Comparison of ENCODE assay signal across 35 cellular contexts in genomic region chr5:58847041-58847440, GRCh38.
"Had no signal": no experiment of that assay in that cellular context is flagged by ENCODE, and none has a peak within 500 bp of the region (broad histone marks: within the 10 kb centered on the region; RNA-seq: fewer than 3 reads in every experiment).

No MANE protein-coding gene starts in this region.

- H3K4me3 Mint-ChIP-seq: activated CD4-positive, alpha-beta memory T cell treated with anti-CD3 and anti-CD28 coated beads, Interleukin-2, amount 10 ng/mL, durations not matched to agents 7 days and 5 days; activated CD4-positive, alpha-beta T cell treated with anti-CD3 and anti-CD28 coated beads for 36 hours; activated CD4-positive, alpha-beta T cell treated with anti-CD3 and anti-CD28 coated beads, Interleukin-2, amount 10 ng/mL, durations not matched to agents 7 days and 5 days; activated CD8-positive, alpha-beta memory T cell treated with anti-CD3 and anti-CD28 coated beads, Interleukin-2, amount 10 ng/mL, durations not matched to agents 7 days and 5 days; activated CD8-positive, alpha-beta T cell treated with anti-CD3 and anti-CD28 coated beads, Interleukin-2, amount 10 ng/mL, durations not matched to agents 7 days and 5 days; activated naive CD4-positive, alpha-beta T cell treated with anti-CD3 and anti-CD28 coated beads, Interleukin-2, amount 10 ng/mL, durations not matched to agents 7 days and 5 days; activated naive CD4-positive, alpha-beta T cell treated with anti-CD3 and anti-CD28 coated beads, Interleukin-2, amount 50 U/mL, for 24 hours; activated naive CD8-positive, alpha-beta T cell; activated naive CD8-positive, alpha-beta T cell treated with anti-CD3 and anti-CD28 coated beads, Interleukin-2, amount 10 ng/mL, durations not matched to agents 7 days and 5 days; activated naive CD8-positive, alpha-beta T cell treated with anti-CD3 and anti-CD28 coated beads, Interleukin-2, amount 50 U/mL, for 24 hours; activated T-cell treated with anti-CD3 and anti-CD28 coated beads, Interleukin-2, amount 50 U/mL, for 24 hours; brain; central memory CD8-positive, alpha-beta T cell; T-helper 1 cell treated with Interleukin-12 subunit alpha and Interleukin-12 subunit beta and Interleukin-4 antibody, amounts not matched to agents 30 μg/mL and 1 μg/mL, for 36 hours; T-helper 2 cell treated with Interferon-gamma antibody and Interleukin-4, amounts not matched to agents 5 μg/mL and 100 μg/mL, for 36 hours; WTC11 had no signal

- DNase-seq: activated CD4-positive, alpha-beta memory T cell treated with anti-CD3 and anti-CD28 coated beads, Interleukin-2, amount 10 ng/mL, durations not matched to agents 7 days and 5 days; activated CD4-positive, alpha-beta T cell treated with anti-CD3 and anti-CD28 coated beads for 1 hour; activated CD4-positive, alpha-beta T cell treated with anti-CD3 and anti-CD28 coated beads for 36 hours; activated CD4-positive, alpha-beta T cell treated with anti-CD3 and anti-CD28 coated beads for 48 hours; activated CD4-positive, alpha-beta T cell treated with anti-CD3 and anti-CD28 coated beads, Interleukin-2, amount 10 ng/mL, durations not matched to agents 7 days and 5 days; activated CD4-positive, alpha-beta T cell treated with anti-CD3 and anti-CD28 coated beads, Interleukin-2, amount 50 U/mL, for 48 hours; activated CD4-positive, CD25-positive, alpha-beta regulatory T cell; activated CD8-positive, alpha-beta memory T cell treated with anti-CD3 and anti-CD28 coated beads for 24 hours; activated CD8-positive, alpha-beta memory T cell treated with anti-CD3 and anti-CD28 coated beads, Interleukin-2, amount 10 ng/mL, durations not matched to agents 7 days and 5 days; activated CD8-positive, alpha-beta memory T cell treated with anti-CD3 and anti-CD28 coated beads, Interleukin-2, amount 50 U/mL, for 48 hours; activated CD8-positive, alpha-beta T cell treated with anti-CD3 and anti-CD28 coated beads, Interleukin-2, amount 10 ng/mL, durations not matched to agents 7 days and 5 days; activated effector memory CD4-positive, alpha-beta T cell treated with Interleukin-2 at 50 U/mL for 16 hours; activated gamma-delta T cell; activated naive CD4-positive, alpha-beta T cell treated with anti-CD3 and anti-CD28 coated beads, Interleukin-2, amount 10 ng/mL, durations not matched to agents 7 days and 5 days; activated naive CD4-positive, alpha-beta T cell treated with Interleukin-2 at 50 U/mL for 16 hours; activated naive CD8-positive, alpha-beta T cell treated with anti-CD3 and anti-CD28 coated beads, Interleukin-2, amount 10 ng/mL, durations not matched to agents 7 days and 5 days; activated naive CD8-positive, alpha-beta T cell treated with anti-CD3 and anti-CD28 coated beads, Interleukin-2, amount 50 U/mL, for 24 hours; activated T-cell treated with anti-CD3 and anti-CD28 coated beads, Interleukin-2, amount 50 U/mL, for 24 hours; activated T-cell treated with anti-CD3 and anti-CD28 coated beads, Interleukin-2, amount 50 U/mL, for 48 hours; amygdala; anterior cingulate cortex; caudate nucleus; cerebellar nuclear complex; T-helper 2 cell; T-helper 9 cell; WERI-Rb-1 had no signal

- H3K27me3 Mint-ChIP-seq: activated naive CD8-positive, alpha-beta T cell treated with anti-CD3 and anti-CD28 coated beads, Interleukin-2, amount 50 U/mL, for 24 hours; brain had no signal

- H3K27ac Mint-ChIP-seq: activated CD4-positive, alpha-beta memory T cell treated with anti-CD3 and anti-CD28 coated beads, Interleukin-2, amount 10 ng/mL, durations not matched to agents 7 days and 5 days; activated CD4-positive, alpha-beta T cell treated with anti-CD3 and anti-CD28 coated beads for 36 hours; activated CD4-positive, alpha-beta T cell treated with anti-CD3 and anti-CD28 coated beads, Interleukin-2, amount 10 ng/mL, durations not matched to agents 7 days and 5 days; activated CD8-positive, alpha-beta memory T cell treated with anti-CD3 and anti-CD28 coated beads, Interleukin-2, amount 10 ng/mL, durations not matched to agents 7 days and 5 days; activated CD8-positive, alpha-beta T cell treated with anti-CD3 and anti-CD28 coated beads, Interleukin-2, amount 10 ng/mL, durations not matched to agents 7 days and 5 days; activated naive CD4-positive, alpha-beta T cell treated with anti-CD3 and anti-CD28 coated beads, Interleukin-2, amount 10 ng/mL, durations not matched to agents 7 days and 5 days; activated naive CD4-positive, alpha-beta T cell treated with anti-CD3 and anti-CD28 coated beads, Interleukin-2, amount 50 U/mL, for 24 hours; activated naive CD8-positive, alpha-beta T cell; activated naive CD8-positive, alpha-beta T cell treated with anti-CD3 and anti-CD28 coated beads, Interleukin-2, amount 10 ng/mL, durations not matched to agents 7 days and 5 days; activated naive CD8-positive, alpha-beta T cell treated with anti-CD3 and anti-CD28 coated beads, Interleukin-2, amount 50 U/mL, for 24 hours; activated T-cell treated with anti-CD3 and anti-CD28 coated beads, Interleukin-2, amount 50 U/mL, for 24 hours; activated T-helper 2 cell treated with anti-CD3 and anti-CD28 coated beads, Interferon-gamma antibody, Interleukin-2, Interleukin-4, amounts not matched to agents 10 μg/mL and 5 μg/mL and 100 μg/mL, durations not matched to agents 14 hours and 24 hours and 36 hours; brain; T-helper 1 cell treated with Interleukin-12 subunit alpha and Interleukin-12 subunit beta and Interleukin-4 antibody, amounts not matched to agents 30 μg/mL and 1 μg/mL, for 36 hours; T-helper 2 cell treated with Interferon-gamma antibody and Interleukin-4, amounts not matched to agents 5 μg/mL and 100 μg/mL, for 36 hours; WTC11 had no signal

- H3K36me3 Mint-ChIP-seq: activated CD8-positive, alpha-beta memory T cell treated with anti-CD3 and anti-CD28 coated beads, Interleukin-2, amount 10 ng/mL, durations not matched to agents 7 days and 5 days; activated naive CD4-positive, alpha-beta T cell treated with anti-CD3 and anti-CD28 coated beads, Interleukin-2, amount 10 ng/mL, durations not matched to agents 7 days and 5 days; activated naive CD4-positive, alpha-beta T cell treated with anti-CD3 and anti-CD28 coated beads, Interleukin-2, amount 50 U/mL, for 24 hours; activated naive CD8-positive, alpha-beta T cell; activated naive CD8-positive, alpha-beta T cell treated with anti-CD3 and anti-CD28 coated beads, Interleukin-2, amount 10 ng/mL, durations not matched to agents 7 days and 5 days; brain; WTC11 had no signal

- ATAC-seq: activated CD4-positive, alpha-beta T cell treated with anti-CD3 and anti-CD28 coated beads for 36 hours; activated CD4-positive, CD25-positive, alpha-beta regulatory T cell treated with anti-CD3 and anti-CD28 coated beads, Interleukin-2, amount 50 U/mL, for 24 hours; activated CD8-positive, alpha-beta memory T cell treated with anti-CD3 and anti-CD28 coated beads, Interleukin-2, amount 10 ng/mL, durations not matched to agents 7 days and 5 days; activated CD8-positive, alpha-beta T cell treated with anti-CD3 and anti-CD28 coated beads, Interleukin-2, amount 10 ng/mL, durations not matched to agents 7 days and 5 days; activated naive CD8-positive, alpha-beta T cell treated with anti-CD3 and anti-CD28 coated beads, Interleukin-2, amount 50 U/mL, for 24 hours; WTC11 had no signal

- H3K9me3 Mint-ChIP-seq: activated CD4-positive, alpha-beta memory T cell treated with anti-CD3 and anti-CD28 coated beads, Interleukin-2, amount 10 ng/mL, durations not matched to agents 7 days and 5 days; activated CD4-positive, alpha-beta T cell treated with anti-CD3 and anti-CD28 coated beads, Interleukin-2, amount 10 ng/mL, durations not matched to agents 7 days and 5 days; activated naive CD4-positive, alpha-beta T cell treated with anti-CD3 and anti-CD28 coated beads, Interleukin-2, amount 10 ng/mL, durations not matched to agents 7 days and 5 days; activated naive CD4-positive, alpha-beta T cell treated with anti-CD3 and anti-CD28 coated beads, Interleukin-2, amount 50 U/mL, for 24 hours; activated naive CD8-positive, alpha-beta T cell treated with anti-CD3 and anti-CD28 coated beads, Interleukin-2, amount 10 ng/mL, durations not matched to agents 7 days and 5 days; activated naive CD8-positive, alpha-beta T cell treated with anti-CD3 and anti-CD28 coated beads, Interleukin-2, amount 50 U/mL, for 24 hours; activated T-cell treated with anti-CD3 and anti-CD28 coated beads, Interleukin-2, amount 50 U/mL, for 24 hours; activated T-helper 2 cell treated with anti-CD3 and anti-CD28 coated beads, Interferon-gamma antibody, Interleukin-2, Interleukin-4, amounts not matched to agents 10 μg/mL and 5 μg/mL and 100 μg/mL, durations not matched to agents 14 hours and 24 hours and 36 hours; brain; central memory CD8-positive, alpha-beta T cell; T-helper 1 cell treated with Interleukin-12 subunit alpha and Interleukin-12 subunit beta and Interleukin-4 antibody, amounts not matched to agents 30 μg/mL and 1 μg/mL, for 36 hours; T-helper 2 cell treated with Interferon-gamma antibody and Interleukin-4, amounts not matched to agents 5 μg/mL and 100 μg/mL, for 36 hours; WTC11 had no signal

- H3K4me1 Mint-ChIP-seq: activated CD4-positive, alpha-beta memory T cell treated with anti-CD3 and anti-CD28 coated beads, Interleukin-2, amount 10 ng/mL, durations not matched to agents 7 days and 5 days; activated CD4-positive, alpha-beta T cell treated with anti-CD3 and anti-CD28 coated beads for 36 hours; activated CD4-positive, alpha-beta T cell treated with anti-CD3 and anti-CD28 coated beads, Interleukin-2, amount 10 ng/mL, durations not matched to agents 7 days and 5 days; activated CD8-positive, alpha-beta memory T cell treated with anti-CD3 and anti-CD28 coated beads, Interleukin-2, amount 10 ng/mL, durations not matched to agents 7 days and 5 days; activated naive CD4-positive, alpha-beta T cell treated with anti-CD3 and anti-CD28 coated beads, Interleukin-2, amount 10 ng/mL, durations not matched to agents 7 days and 5 days; activated naive CD4-positive, alpha-beta T cell treated with anti-CD3 and anti-CD28 coated beads, Interleukin-2, amount 50 U/mL, for 24 hours; activated naive CD8-positive, alpha-beta T cell treated with anti-CD3 and anti-CD28 coated beads, Interleukin-2, amount 10 ng/mL, durations not matched to agents 7 days and 5 days; activated naive CD8-positive, alpha-beta T cell treated with anti-CD3 and anti-CD28 coated beads, Interleukin-2, amount 50 U/mL, for 24 hours; central memory CD8-positive, alpha-beta T cell had no signal
